In genomic region chr1:220113136-220113695, GRCh38 we compare ENCODE assay signal across 8 cellular contexts. TPM values are rescaled to one million over a fixed set of nuclear protein-coding genes. Genes with fewer than 3 reads are reported as not detected.
DNase-seq lines count a peak whose midpoint lies in the region; ATAC-seq and TF ChIP-seq lines count a peak whose summit lies in the region.

No MANE protein-coding gene starts in this region.

- H3K4me3 ChIP-seq in heart right ventricle, result no peak overlapping the region
- H3K4me3 ChIP-seq in fibroblast of pulmonary artery (replicated peaks; ENCODE audit: low read depth, low read length), result no peak overlapping the region
- H3K4me3 ChIP-seq in tibial artery, result no peak overlapping the region

- TF ChIP-seq CTCF in heart right ventricle (IDR thresholded peaks at IDR 0.05) (peak in 8 of 9 donors; percentile 29 to 73 (median 60)), fibroblast of pulmonary artery (IDR thresholded peaks at IDR 0.05; ENCODE audit: low read length, missing control alignments) (peak; percentile 58), tibial artery (IDR thresholded peaks at IDR 0.05) (peak; percentile 23 to 46)

- peaks cover 0 to 96% (median 49%) of the 10 kb centered on the region in 9 donors for H3K36me3 ChIP-seq in heart right ventricle
- H3K36me3 ChIP-seq in tibial artery, result peaks cover 48 to 83% (median 59%) of the 10 kb centered on the region in 3 donors

- intact Hi-C loops in heart right ventricle (cut with DNase I), result no loop called here
- intact Hi-C loops in left cardiac atrium (cut with DNase I), result no loop called here
- intact Hi-C loops in tibial artery (cut with DNase I; ENCODE audit: low total_unique reads), result no loop called here

- H3K4me1 ChIP-seq in heart right ventricle, result no peaks in the 10 kb centered on the region
- peaks cover 0 to 3% (median 0%) of the 10 kb centered on the region in 4 donors for H3K4me1 ChIP-seq in tibial artery

- no peak for DNase-seq in heart right ventricle
- no peak for DNase-seq in left cardiac atrium
- peak; percentile 52 for DNase-seq in SKM-1 treated with dmso at 0.1 percent for 144 hours (lab: John Stamatoyannopoulos, UW; ENCODE audit: unreplicated experiment)
- DNase-seq in fibroblast of pulmonary artery (ENCODE audit: low read depth), result peak; percentile 45
- DNase-seq in tibial artery, result no peak

- no peaks in the 10 kb centered on the region for H3K27me3 ChIP-seq in heart right ventricle
- H3K27me3 ChIP-seq in tibial artery, result no peaks in the 10 kb centered on the region

- 70 to 88% methylated on average over 5 of the region's 5 CpGs for WGBS in heart right ventricle, 2 donors

- no peak for ATAC-seq in heart right ventricle
- ATAC-seq in left cardiac atrium, result no peak
- ATAC-seq in HG02870 (IDR thresholded peaks at IDR 0.05; ENCODE audit: unreplicated experiment), result peak; percentile 58
- no peak for ATAC-seq in GM21447 (IDR thresholded peaks at IDR 0.05; ENCODE audit: unreplicated experiment)
- ATAC-seq in GM21737 (IDR thresholded peaks at IDR 0.05; ENCODE audit: unreplicated experiment), result no peak

- H3K9me3 ChIP-seq in heart right ventricle (no peaks in the 10 kb centered on the region), tibial artery (no peaks in the 10 kb centered on the region)

- H3K27ac ChIP-seq in heart right ventricle (no peak overlapping the region), tibial artery (no peak overlapping the region)

RNA-seq across cellular contexts. Expression of gene IARS2, which starts 19.3 kb away (rescaled TPM):
- total RNA-seq in heart right ventricle (10 to 100 TPM; 74.9 to 91.9 (median 82.2) TPM), left cardiac atrium (10 to 100 TPM; 58.7 to 64.0 TPM)
- polyA plus RNA-seq in heart right ventricle, result 10 to 100 TPM; 12.1 to 41.6 TPM

RNA-seq across cellular contexts. Expression of gene BPNT1, which starts 23.6 kb away (rescaled TPM):
- total RNA-seq in heart right ventricle, result 10 to 100 TPM; 13.8 to 21.0 (median 19.2) TPM
- 10 to 100 TPM in 1 of 2 donors, 1 to 10 TPM in 1; 5.4 to 14.2 TPM for polyA plus RNA-seq in heart right ventricle
- 10 to 100 TPM; 13.9 to 15.1 TPM for total RNA-seq in left cardiac atrium

Comparison
In these comparisons a context has a peak if more than half of its experiments do, and no peak if none do; other contexts are left out.
1. DNase-seq: peak in SKM-1 treated with dmso at 0.1 percent for 144 hours (single experiment) and fibroblast of pulmonary artery (single experiment); none in heart right ventricle (0 of 2), left cardiac atrium (single experiment) and tibial artery (0 of 2).
2. Peak in every context shown above with its lines, with median percentiles within 50 percentile points of each other: CTCF ChIP-seq.